ENCODE assay signal across 15 cellular contexts in the genomic region with DNA sequence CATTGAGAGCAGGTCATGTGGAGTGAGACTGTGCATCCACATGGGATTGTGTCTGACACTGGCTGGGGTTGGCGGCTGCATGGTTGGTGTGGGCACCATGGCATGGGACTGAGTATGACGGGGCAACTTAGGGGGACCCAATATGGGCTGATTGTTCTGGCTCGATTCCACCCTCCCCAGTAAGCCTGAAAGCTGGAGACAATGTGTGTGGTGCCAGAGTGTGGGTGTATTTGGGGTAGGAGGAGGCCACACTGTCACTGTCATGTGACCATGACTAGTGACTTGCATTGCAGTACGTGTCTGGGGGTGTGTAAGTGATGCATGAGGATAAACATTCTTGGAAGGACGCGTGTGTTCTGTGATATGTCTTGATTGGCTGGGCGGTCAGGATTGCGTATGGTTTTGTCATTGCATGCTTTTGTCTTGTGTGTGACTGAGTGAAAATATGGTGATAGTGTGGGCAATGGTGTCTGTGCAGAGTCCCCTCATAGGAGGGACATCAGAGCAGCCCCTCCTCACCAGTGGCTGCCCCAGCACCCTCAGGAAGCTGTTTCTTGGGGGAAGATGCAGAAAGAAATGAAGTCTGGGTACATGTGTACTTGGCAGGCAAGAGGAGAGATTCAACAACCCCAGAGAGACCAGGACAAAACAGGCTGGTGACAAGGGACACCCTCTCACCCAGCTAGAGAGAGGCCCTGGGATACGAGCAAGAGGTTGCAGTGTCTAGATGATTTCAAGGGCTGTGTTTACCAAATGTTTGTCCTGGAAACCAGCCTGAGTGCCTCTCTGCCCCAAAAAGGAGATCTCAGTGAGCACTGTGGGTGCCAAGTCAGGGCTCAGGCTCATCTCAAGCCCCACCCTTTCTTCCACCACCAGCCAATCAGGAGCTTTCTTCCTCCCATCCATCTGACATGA. TPM values are rescaled to one million over a fixed set of nuclear protein-coding genes. Genes with fewer than 3 reads are reported as not detected.
DNase-seq lines count a peak whose midpoint lies in the region; ATAC-seq and TF ChIP-seq lines count a peak whose summit lies in the region.
"Had no signal": no experiment of that assay in that cellular context is flagged by ENCODE, and none has a peak within 500 bp of the region (broad histone marks: within the 10 kb centered on the region; RNA-seq: fewer than 3 reads in every experiment).

No MANE protein-coding gene starts in this region.

- peaks cover 0 to 14% (median 5%) of the 10 kb centered on the region in 3 donors for H3K4me1 ChIP-seq in gastroesophageal sphincter

- H3K36me3 Mint-ChIP-seq in chondrocyte (ENCODE audit: low read depth) = peaks cover 5% of the 10 kb centered on the region
- H3K36me3 Mint-ChIP-seq in nephron progenitor cell (ENCODE audit: low read depth) = peaks cover 5% of the 10 kb centered on the region

- H3K4me3 Mint-ChIP-seq in chondrocyte (ENCODE audit: unreplicated experiment) (no peak overlapping the region), nephron progenitor cell (no peak overlapping the region)
- H3K4me3 Mint-ChIP-seq: naive thymus-derived CD8-positive, alpha-beta T cell; T-helper 1 cell treated with Interleukin-12 subunit alpha and Interleukin-12 subunit beta and Interleukin-4 antibody, amounts not matched to agents 30 μg/mL and 1 μg/mL, for 36 hours had no signal

- WGBS in gastroesophageal sphincter (ENCODE audit: low coverage in 1 of 2), 2 donors = 98 to 100% methylated on average over 4 to 8 of the region's 9 CpGs

- H3K27ac Mint-ChIP-seq in chondrocyte (ENCODE audit: unreplicated experiment) (peak overlapping the region; percentile 71), nephron progenitor cell (peak overlapping the region; percentile 47)
- H3K27ac Mint-ChIP-seq: naive thymus-derived CD8-positive, alpha-beta T cell; T-helper 1 cell treated with Interleukin-12 subunit alpha and Interleukin-12 subunit beta and Interleukin-4 antibody, amounts not matched to agents 30 μg/mL and 1 μg/mL, for 36 hours had no signal

- no peak for TF ChIP-seq POLR2A in gastroesophageal sphincter (IDR thresholded peaks at IDR 0.05)

- H3K36me3 ChIP-seq in H7 (replicated peaks; ENCODE audit: control insufficient read depth, insufficient read depth, low read length) (no peaks in the 10 kb centered on the region; the same call in 1 of the 2 replicates), gastroesophageal sphincter (peaks cover 0 to 74% of the 10 kb centered on the region in 2 donors)

- no peak overlapping the region for H3K27ac ChIP-seq in gastroesophageal sphincter

- H3K9me3 Mint-ChIP-seq in chondrocyte (ENCODE audit: low read depth) (no peaks in the 10 kb centered on the region), nephron progenitor cell (no peaks in the 10 kb centered on the region)
- H3K9me3 Mint-ChIP-seq: T-helper 1 cell treated with Interleukin-12 subunit alpha and Interleukin-12 subunit beta and Interleukin-4 antibody, amounts not matched to agents 30 μg/mL and 1 μg/mL, for 36 hours had no signal

- no peak for ATAC-seq in gastroesophageal sphincter
- ATAC-seq: naive thymus-derived CD8-positive, alpha-beta T cell had no signal

- no peak for TF ChIP-seq EP300 in gastroesophageal sphincter (IDR thresholded peaks at IDR 0.05)

- no peak for TF ChIP-seq CTCF in chondrocyte (IDR thresholded peaks at IDR 0.05)
- TF ChIP-seq CTCF in nephron progenitor cell (IDR thresholded peaks at IDR 0.05) = no peak
- TF ChIP-seq CTCF in GM10266 (IDR thresholded peaks at IDR 0.05; ENCODE audit: control insufficient read depth, insufficient read depth, low read depth, missing control alignments) = no peak
- TF ChIP-seq CTCF in gastroesophageal sphincter (IDR thresholded peaks at IDR 0.05) = no peak

- no peaks in the 10 kb centered on the region for H3K27me3 Mint-ChIP-seq in chondrocyte (ENCODE audit: low read depth)
- H3K27me3 Mint-ChIP-seq in nephron progenitor cell (ENCODE audit: low read depth, poor library complexity) = peaks cover 7% of the 10 kb centered on the region

- no peak overlapping the region for H3K4me3 ChIP-seq in H7 (ENCODE audit: insufficient read depth, low read depth, low read length)
- no peak overlapping the region for H3K4me3 ChIP-seq in gastroesophageal sphincter
- H3K4me3 ChIP-seq: lung had no signal

- peaks cover 12% of the 10 kb centered on the region for H3K4me1 Mint-ChIP-seq in chondrocyte (ENCODE audit: low read depth)
- H3K4me1 Mint-ChIP-seq in nephron progenitor cell = peaks cover 24% of the 10 kb centered on the region

- DNase-seq in H7 (peak; percentile 90), NCI-H446 treated with DMSO at 0.1 percent for 48 hours (lab: John Stamatoyannopoulos, UW) (peak; percentile 41), chondrocyte (ENCODE audit: low spot score) (no peak), nephron progenitor cell (no peak), GM10266 (ENCODE audit: extremely low spot score) (no peak), NCI-H1092 (lab: John Stamatoyannopoulos, UW) (no peak)
- DNase-seq in central memory CD4-positive, alpha-beta T cell = no peak
- DNase-seq: activated CD4-positive, CD25-positive, alpha-beta regulatory T cell treated with anti-CD3 and anti-CD28 coated beads, Interleukin-2, amount 50 U/mL, for 72 hours; activated gamma-delta T cell treated with Interleukin-2 at 50 U/mL for 16 hours; naive thymus-derived CD8-positive, alpha-beta T cell; NCI-H82; stimulated activated naive CD4-positive, alpha-beta T cell treated with Interleukin-2 at 50 U/mL for 16 hours had no signal

- H3K9me3 ChIP-seq in gastroesophageal sphincter = peaks cover 0 to 14% (median 0%) of the 10 kb centered on the region in 3 donors

- H3K27me3 ChIP-seq in H7 (ENCODE audit: control insufficient read depth, insufficient read depth, low read length) (no peaks in the 10 kb centered on the region), gastroesophageal sphincter (no peaks in the 10 kb centered on the region)

RNA-seq across cellular contexts. Expression of a gene that starts 36.3 kb away (rescaled TPM):
- total RNA-seq in H7 (2014; rRNA removed; shearing (Covaris generic)) = 38.0 and 44.2 TPM in 2 replicates
- total RNA-seq in chondrocyte (46.8 to 69.3 TPM (median 47.3 TPM) in 3 replicates), gastroesophageal sphincter (100 to 1,000 TPM in 1 of 4 donors, 10 to 100 TPM in 3; 45.1 to 112 (median 52.6) TPM)

Comparison
In these comparisons a context has a peak if more than half of its experiments do, and no peak if none do; other contexts are left out.
1. DNase-seq: peak in H7 (single experiment) and NCI-H446 treated with DMSO at 0.1 percent for 48 hours (single experiment); none in chondrocyte (single experiment), nephron progenitor cell (single experiment), GM10266 (single experiment), NCI-H1092 (single experiment) and central memory CD4-positive, alpha-beta T cell (single experiment).